Comparison of ENCODE assay signal across 10 cellular contexts in the genomic region with DNA sequence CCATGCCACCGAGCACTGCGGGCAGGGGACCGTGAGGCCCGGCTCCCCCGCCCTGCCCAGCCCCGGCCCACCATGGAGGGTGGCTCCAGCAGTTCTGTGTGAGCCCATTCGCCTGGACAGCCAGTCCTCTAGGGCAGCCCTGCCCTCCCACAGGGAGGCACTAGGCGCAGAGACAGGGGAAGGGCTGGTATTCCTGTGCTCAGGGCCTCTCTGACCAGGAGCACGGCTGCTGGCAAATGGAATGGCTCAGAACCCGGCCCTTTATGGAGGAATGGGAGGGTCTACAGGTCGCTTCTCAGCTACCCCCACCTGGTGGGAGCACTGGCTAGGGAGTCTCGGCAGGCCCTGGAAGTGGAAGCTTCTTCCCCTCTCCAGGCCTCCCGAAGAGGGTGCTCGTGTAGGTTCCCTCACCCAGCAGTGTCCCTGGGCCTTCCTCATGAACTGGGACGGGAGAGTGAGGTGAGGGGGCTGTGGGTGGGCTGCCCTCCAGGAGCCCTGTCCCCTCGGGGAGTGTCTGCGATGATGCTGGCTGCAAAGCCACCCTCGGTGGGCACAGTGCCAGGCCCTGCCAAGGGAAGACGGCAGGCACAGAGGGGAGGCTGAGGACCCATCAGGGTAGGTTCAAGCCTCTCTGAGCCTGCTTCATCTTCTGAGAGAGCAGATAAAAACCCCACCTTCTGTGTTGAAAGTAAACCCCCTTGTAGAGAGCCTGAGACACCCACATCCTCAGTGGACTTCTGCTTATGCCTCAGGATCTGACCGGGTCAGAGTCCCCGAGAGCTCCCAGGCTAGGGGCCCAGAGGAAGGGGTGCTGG. TPM values are rescaled to one million over a fixed set of nuclear protein-coding genes. Genes with fewer than 3 reads are reported as not detected.
DNase-seq lines count a peak whose midpoint lies in the region; ATAC-seq and TF ChIP-seq lines count a peak whose summit lies in the region.
"Had no signal": no experiment of that assay in that cellular context is flagged by ENCODE, and none has a peak within 500 bp of the region (broad histone marks: within the 10 kb centered on the region; RNA-seq: fewer than 3 reads in every experiment).

No MANE protein-coding gene starts in this region.

- no peaks in the 10 kb centered on the region for H3K9me3 Mint-ChIP-seq in CD8-positive, alpha-beta memory T cell
- H3K9me3 Mint-ChIP-seq in H9 (no peaks in the 10 kb centered on the region), mesothelial cell of epicardium (no peaks in the 10 kb centered on the region)
- no peaks in the 10 kb centered on the region for H3K9me3 Mint-ChIP-seq in activated naive CD8-positive, alpha-beta T cell treated with anti-CD3 and anti-CD28 coated beads, Interleukin-2, amount 10 ng/mL, durations not matched to agents 7 days and 5 days

- H3K79me2 ChIP-seq in H9 (ENCODE audit: insufficient read depth, low read length): no peaks in the 10 kb centered on the region

- no peak overlapping the region for H3K4me2 ChIP-seq in H9 (ENCODE audit: insufficient read depth, insufficient read length, low read length)

- no peak overlapping the region for H3K14ac ChIP-seq in H9 (ENCODE audit: insufficient read depth, low read length)

- no peak for TF ChIP-seq CTCF in H9 (conservative IDR thresholded peaks at IDR 0.05)
- TF ChIP-seq CTCF in mesothelial cell of epicardium (IDR thresholded peaks at IDR 0.05; ENCODE audit: unreplicated experiment): no peak

- no peaks in the 10 kb centered on the region for H3K36me3 ChIP-seq in CD8-positive, alpha-beta memory T cell (ENCODE audit: insufficient read depth, low read length)

- peak overlapping the region; percentile 76 to 88 (median 80) for H3K4me3 Mint-ChIP-seq in CD8-positive, alpha-beta memory T cell
- H3K4me3 Mint-ChIP-seq in H9: peak overlapping the region; percentile 67 to 85
- H3K4me3 Mint-ChIP-seq in activated naive CD8-positive, alpha-beta T cell treated with anti-CD3 and anti-CD28 coated beads, Interleukin-2, amount 10 ng/mL, durations not matched to agents 7 days and 5 days: peak overlapping the region; percentile 77
- H3K4me3 Mint-ChIP-seq in mesothelial cell of epicardium: peak overlapping the region; percentile 63

- H3K4me1 Mint-ChIP-seq in CD8-positive, alpha-beta memory T cell: peaks cover 4 to 18% (median 10%) of the 10 kb centered on the region in 3 donors
- H3K4me1 Mint-ChIP-seq in H9 (peaks cover 6 to 12% of the 10 kb centered on the region in 2 experiments), mesothelial cell of epicardium (peaks cover 9% of the 10 kb centered on the region)
- peaks cover 6% of the 10 kb centered on the region for H3K4me1 Mint-ChIP-seq in activated naive CD8-positive, alpha-beta T cell treated with anti-CD3 and anti-CD28 coated beads, Interleukin-2, amount 10 ng/mL, durations not matched to agents 7 days and 5 days

- peak overlapping the region in 3 of 8 donors; percentile 23 to 37 (median 35) for H3K27ac Mint-ChIP-seq in CD8-positive, alpha-beta memory T cell
- H3K27ac Mint-ChIP-seq in H9 (no peak overlapping the region), mesothelial cell of epicardium (no peak overlapping the region)
- no peak overlapping the region for H3K27ac Mint-ChIP-seq in activated naive CD8-positive, alpha-beta T cell treated with anti-CD3 and anti-CD28 coated beads, Interleukin-2, amount 10 ng/mL, durations not matched to agents 7 days and 5 days

- WGBS in H9 (ENCODE audit: extremely low coverage, insufficient read length, low lambda C conversion rate): no CpG with 5 or more reads among the region's 21 CpGs

- no peak overlapping the region for H2AFZ ChIP-seq in H9 (ENCODE audit: low read length)

- no peaks in the 10 kb centered on the region for H3K36me3 Mint-ChIP-seq in CD8-positive, alpha-beta memory T cell
- peaks cover 0 to 7% (median 0%) of the 10 kb centered on the region in 3 experiments; a peak in 1 of 7 replicates for H3K36me3 Mint-ChIP-seq in H9 (ENCODE audit: insufficient read depth in 1 of 3, low read depth in 3 of 3)
- H3K36me3 Mint-ChIP-seq in activated naive CD8-positive, alpha-beta T cell treated with anti-CD3 and anti-CD28 coated beads, Interleukin-2, amount 10 ng/mL, durations not matched to agents 7 days and 5 days: no peaks in the 10 kb centered on the region
- no peaks in the 10 kb centered on the region for H3K36me3 Mint-ChIP-seq in mesothelial cell of epicardium

- no peaks in the 10 kb centered on the region for H4K20me1 ChIP-seq in H9 (ENCODE audit: control insufficient read depth, insufficient read depth, insufficient read length)

- H3K27ac ChIP-seq in CD8-positive, alpha-beta memory T cell (ENCODE audit: low read depth, low read length): peak overlapping the region; percentile 16
- no peak overlapping the region for H3K27ac ChIP-seq in H9 (ENCODE audit: insufficient read length, low read depth, low read length)

- no peaks in the 10 kb centered on the region for H3K79me1 ChIP-seq in H9 (ENCODE audit: insufficient read depth, low read depth, low read length, poor library complexity, severe bottlenecking)

- no peaks in the 10 kb centered on the region for H3K4me1 ChIP-seq in CD8-positive, alpha-beta memory T cell (ENCODE audit: insufficient read depth, low read length)
- H3K4me1 ChIP-seq in H9 (ENCODE audit: insufficient read depth, low read length): no peaks in the 10 kb centered on the region; the same call in 1 of the 2 replicates

- no peak overlapping the region for H2BK15ac ChIP-seq in H9 (ENCODE audit: low read depth, low read length)

- ATAC-seq in activated naive CD8-positive, alpha-beta T cell treated with anti-CD3 and anti-CD28 coated beads, Interleukin-2, amount 10 ng/mL, durations not matched to agents 7 days and 5 days (ENCODE audit: low read depth): no peak
- ATAC-seq in GM18519 (IDR thresholded peaks at IDR 0.05; ENCODE audit: low FRiP score, unreplicated experiment): no peak

- H3K23ac ChIP-seq in H9 (ENCODE audit: insufficient read length, low read depth, low read length): no peak overlapping the region

- no peak overlapping the region for H2BK120ac ChIP-seq in H9 (ENCODE audit: low read depth, low read length, poor library complexity, severe bottlenecking)

- no peak overlapping the region for H3K4ac ChIP-seq in H9 (ENCODE audit: low read depth, low read length)

- H3K4me3 ChIP-seq in CD8-positive, alpha-beta memory T cell (ENCODE audit: low read length): peak overlapping the region; percentile 43

- POLR2A ChIA-PET in CD8-positive, alpha-beta memory T cell (lab: Charles Lee): no interaction called here
- POLR2A ChIA-PET in activated naive CD8-positive, alpha-beta T cell treated with anti-CD3 and anti-CD28 coated beads, Interleukin-2, amount 10 ng/mL, durations not matched to agents 7 days and 5 days (lab: Charles Lee): no interaction called here

- H3K27me3 ChIP-seq in CD8-positive, alpha-beta memory T cell (ENCODE audit: insufficient read depth, low read length, poor library complexity, severe bottlenecking): no peaks in the 10 kb centered on the region
- no peaks in the 10 kb centered on the region; the same call in 1 of the 2 replicates for H3K27me3 ChIP-seq in H9 (ENCODE audit: insufficient read depth, low read length)

- H4K5ac ChIP-seq in H9 (ENCODE audit: insufficient read length, low read depth, low read length): no peak overlapping the region

- no peak for DNase-seq in CD8-positive, alpha-beta memory T cell
- DNase-seq in H9: no peak
- no peak for DNase-seq in activated naive CD8-positive, alpha-beta T cell treated with anti-CD3 and anti-CD28 coated beads, Interleukin-2, amount 10 ng/mL, durations not matched to agents 7 days and 5 days
- no peak for DNase-seq in mesothelial cell of epicardium (ENCODE audit: low spot score in 2 of 2, unreplicated experiment in 2 of 2)
- no peak for DNase-seq in ACHN
- no peak for DNase-seq in NCI-H1092 treated with DMSO at 0.1 percent for 48 hours (lab: John Stamatoyannopoulos, UW)
- DNase-seq in RPMI8226: no peak
- DNase-seq: activated CD8-positive, alpha-beta memory T cell treated with anti-CD3 and anti-CD28 coated beads for 24 hours; NCI-H2171 treated with DMSO at 0.1 percent for 48 hours had no signal

- H4K91ac ChIP-seq in H9 (ENCODE audit: insufficient read length, low read depth, low read length): no peak overlapping the region

- CTCF ChIA-PET in CD8-positive, alpha-beta memory T cell (lab: Charles Lee): interaction anchor here (1.4 to 1.7 kb wide), 2 partner anchors 17 to 23 kb away, joined by 3 to 7 read pairs; no protein-coding TSS in a partner anchor

- H2AK5ac ChIP-seq in H9 (ENCODE audit: insufficient read length, low read length): no peak overlapping the region

- H4K8ac ChIP-seq in H9 (replicated peaks; ENCODE audit: insufficient read length, low read depth, low read length): no peak overlapping the region

- no peak overlapping the region for H3K56ac ChIP-seq in H9 (ENCODE audit: insufficient read length, low read depth, low read length)

- H2BK5ac ChIP-seq in H9 (ENCODE audit: insufficient read length, low read length): no peak overlapping the region

- no peak overlapping the region for H2BK20ac ChIP-seq in H9 (ENCODE audit: low read depth, low read length, poor library complexity, severe bottlenecking)

- H3T11ph ChIP-seq in H9 (ENCODE audit: low read length): no peak overlapping the region

- no peak overlapping the region for H3K18ac ChIP-seq in H9 (ENCODE audit: insufficient read length, low read depth, low read length)

- H3K23me2 ChIP-seq in H9 (ENCODE audit: insufficient read length, low read depth, low read length, poor library complexity, severe bottlenecking): no peaks in the 10 kb centered on the region

- in situ Hi-C loops in ACHN (cut with HindIII; ENCODE audit: low pct_ligation_motif_present, low pct_unique_long_range_greater_than_20kb, low sequenced_read_pairs): no loop called here

- no peak overlapping the region for H3K9ac ChIP-seq in H9 (ENCODE audit: extremely low read depth, insufficient read length, low read length)

- H3K27me3 Mint-ChIP-seq in CD8-positive, alpha-beta memory T cell: peaks cover 5 to 12% of the 10 kb centered on the region in 2 donors
- peaks cover 35% of the 10 kb centered on the region for H3K27me3 Mint-ChIP-seq in H9 (ENCODE audit: low read depth)
- peaks cover 2% of the 10 kb centered on the region for H3K27me3 Mint-ChIP-seq in activated naive CD8-positive, alpha-beta T cell treated with anti-CD3 and anti-CD28 coated beads, Interleukin-2, amount 10 ng/mL, durations not matched to agents 7 days and 5 days
- peaks cover 12% of the 10 kb centered on the region for H3K27me3 Mint-ChIP-seq in mesothelial cell of epicardium (ENCODE audit: low read depth)

- H2BK12ac ChIP-seq in H9 (ENCODE audit: insufficient read length, low read depth, low read length): no peak overlapping the region

- no peaks in the 10 kb centered on the region for H3K9me3 ChIP-seq in CD8-positive, alpha-beta memory T cell (ENCODE audit: low read length)
- H3K9me3 ChIP-seq in H9 (ENCODE audit: control insufficient read depth, low read depth, low read length): no peaks in the 10 kb centered on the region

RNA-seq across cellular contexts. Expression of gene MELTF, which starts 1.5 kb away (rescaled TPM):
- total RNA-seq in CD8-positive, alpha-beta memory T cell: 1 to 10 TPM; 2.2 to 3.0 TPM
- polyA plus RNA-seq in CD8-positive, alpha-beta memory T cell: 0.36 TPM
- total RNA-seq in H9 (2021) (8.8 and 9.2 TPM in 2 replicates), mesothelial cell of epicardium (9.1 to 9.9 TPM (median 9.2 TPM) in 3 replicates)
- total RNA-seq in activated naive CD8-positive, alpha-beta T cell treated with anti-CD3 and anti-CD28 coated beads, Interleukin-2, amount 10 ng/mL, durations not matched to agents 7 days and 5 days: 1 to 10 TPM; 5.4 to 5.6 TPM

RNA-seq across cellular contexts. Expression of gene PIGZ, which starts 59.5 kb away (rescaled TPM):
- total RNA-seq in CD8-positive, alpha-beta memory T cell: under 1 TPM; 0.31 to 0.49 TPM
- polyA plus RNA-seq in CD8-positive, alpha-beta memory T cell: not detected
- 0.15 and 0.29 TPM in 2 replicates for total RNA-seq in H9 (2021)
- 1 to 10 TPM; 1.4 TPM for total RNA-seq in activated naive CD8-positive, alpha-beta T cell treated with anti-CD3 and anti-CD28 coated beads, Interleukin-2, amount 10 ng/mL, durations not matched to agents 7 days and 5 days
- total RNA-seq in mesothelial cell of epicardium: 0.70 to 0.91 TPM (median 0.74 TPM) in 3 replicates
